ENCODE assay signal across 2 cellular contexts in genomic region chr14:95196826-95197497, GRCh38.
TF ChIP-seq lines count a peak whose summit lies in the region.

No MANE protein-coding gene starts in this region.

TF ChIP-seq in IMR-90, 13 proteins besides CTCF, POLR2A, EP300 and RAD21:
- no peak for TF ChIP-seq CHD1 (IDR thresholded peaks at IDR 0.05; ENCODE audit: low read depth, low read length)
- TF ChIP-seq RFX5 (IDR thresholded peaks at IDR 0.05; ENCODE audit: low read depth, low read length): no peak
- TF ChIP-seq BHLHE40 (IDR thresholded peaks at IDR 0.05; ENCODE audit: low read depth, low read length): no peak
- no peak for TF ChIP-seq NFE2L2 (IDR thresholded peaks at IDR 0.05; ENCODE audit: low read depth, low read length)
- TF ChIP-seq, protein P1, sequence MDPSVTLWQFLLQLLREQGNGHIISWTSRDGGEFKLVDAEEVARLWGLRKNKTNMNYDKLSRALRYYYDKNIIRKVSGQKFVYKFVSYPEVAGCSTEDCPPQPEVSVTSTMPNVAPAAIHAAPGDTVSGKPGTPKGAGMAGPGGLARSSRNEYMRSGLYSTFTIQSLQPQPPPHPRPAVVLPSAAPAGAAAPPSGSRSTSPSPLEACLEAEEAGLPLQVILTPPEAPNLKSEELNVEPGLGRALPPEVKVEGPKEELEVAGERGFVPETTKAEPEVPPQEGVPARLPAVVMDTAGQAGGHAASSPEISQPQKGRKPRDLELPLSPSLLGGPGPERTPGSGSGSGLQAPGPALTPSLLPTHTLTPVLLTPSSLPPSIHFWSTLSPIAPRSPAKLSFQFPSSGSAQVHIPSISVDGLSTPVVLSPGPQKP (IDR thresholded peaks at IDR 0.05; ENCODE audit: borderline replicate concordance, low read depth, low read length): no peak
- no peak for TF ChIP-seq RCOR1 (IDR thresholded peaks at IDR 0.05; ENCODE audit: insufficient replicate concordance, low read length)
- no peak for TF ChIP-seq FOS (IDR thresholded peaks at IDR 0.05; ENCODE audit: low read depth, low read length)
- TF ChIP-seq MAZ (IDR thresholded peaks at IDR 0.05; ENCODE audit: borderline replicate concordance, low read depth, low read length): no peak
- no peak for TF ChIP-seq MAFK (IDR thresholded peaks at IDR 0.05; ENCODE audit: low read depth, low read length)
- TF ChIP-seq SMC3 (IDR thresholded peaks at IDR 0.05; ENCODE audit: low read depth, low read length): no peak
- no peak for TF ChIP-seq USF2 (IDR thresholded peaks at IDR 0.05; ENCODE audit: low read depth, low read length)
- no peak for TF ChIP-seq MXI1 (IDR thresholded peaks at IDR 0.05; ENCODE audit: borderline replicate concordance, low read depth, low read length)
- TF ChIP-seq CEBPB (IDR thresholded peaks at IDR 0.05; ENCODE audit: low read depth, low read length): no peak

TF ChIP-seq in H1, 55 proteins besides CTCF, POLR2A, EP300 and RAD21:
- no peak for TF ChIP-seq POU5F1 (IDR thresholded peaks at IDR 0.05; ENCODE audit: low read depth, low read length)
- 0 out of 2 replicates have a peak, but pooled peaks have one; percentile 30 for TF ChIP-seq KDM1A (IDR thresholded peaks at IDR 0.05; ENCODE audit: borderline replicate concordance, low read length)
- no peak for TF ChIP-seq PHF8 (conservative IDR thresholded peaks at IDR 0.05; ENCODE audit: low read depth, low read length)
- no peak for TF ChIP-seq SIRT6 (IDR thresholded peaks at IDR 0.05; ENCODE audit: low read length)
- no peak for TF ChIP-seq HDAC6 (IDR thresholded peaks at IDR 0.05; ENCODE audit: low read depth, low read length)
